21 cellular contexts compared by ENCODE assay signal in genomic region chr4:100429616-100430015, GRCh38.
"Had no signal": no experiment of that assay in that cellular context is flagged by ENCODE, and none has a peak within 500 bp of the region (broad histone marks: within the 10 kb centered on the region; RNA-seq: fewer than 3 reads in every experiment).

No MANE protein-coding gene starts in this region.

- ATAC-seq: foreskin keratinocyte, gastroesophageal sphincter, left cardiac atrium, left ventricle myocardium superior, mucosa of descending colon had no signal

- DNase-seq: dermis blood vessel endothelial cell; dorsolateral prefrontal cortex; effector CD4-positive, alpha-beta T cell; effector memory CD4-positive, alpha-beta T cell; foreskin keratinocyte; heart left ventricle; hippocampal formation; left cardiac atrium; left lung; left ventricle myocardium superior; lower lobe of right lung; mesenchymal stem cell; mucosa of descending colon; naive B cell had no signal

- H3K27ac ChIP-seq: coronary artery, dorsolateral prefrontal cortex, esophagus muscularis mucosa, foreskin keratinocyte, gastroesophageal sphincter, heart left ventricle, left lung, lower lobe of right lung had no signal

- H3K36me3 ChIP-seq: esophagus muscularis mucosa, gastroesophageal sphincter, heart left ventricle, left lung, lower lobe of right lung had no signal

- H3K27me3 ChIP-seq: dorsolateral prefrontal cortex, esophagus muscularis mucosa, foreskin keratinocyte, gastroesophageal sphincter, heart left ventricle, left lung had no signal

- H3K9me3 ChIP-seq: esophagus muscularis mucosa, gastroesophageal sphincter, left lung, lower lobe of right lung, mucosa of descending colon had no signal

- H3K4me1 ChIP-seq: esophagus muscularis mucosa, gastroesophageal sphincter, left lung, lower lobe of right lung had no signal

- FAIRE-seq: colon, endothelial cell of umbilical vein, frontal cortex, islet of Langerhans had no signal

- H3K4me3 ChIP-seq: coronary artery, dorsolateral prefrontal cortex, esophagus muscularis mucosa, gastroesophageal sphincter, heart left ventricle, left lung, lower lobe of right lung, mucosa of descending colon had no signal
